In genomic region chr17:60390223-60390622, GRCh38 we compare ENCODE assay signal across 8 cellular contexts. TPM values are rescaled to one million over a fixed set of nuclear protein-coding genes. Genes with fewer than 3 reads are reported as not detected.
DNase-seq lines count a peak whose midpoint lies in the region; ATAC-seq, FAIRE-seq and TF ChIP-seq lines count a peak whose summit lies in the region.

No MANE protein-coding gene starts in this region.

- H3K9me3 Mint-ChIP-seq in CD8-positive, alpha-beta memory T cell, result no peaks in the 10 kb centered on the region

- POLR2A ChIA-PET in CD8-positive, alpha-beta memory T cell (lab: Charles Lee), result no interaction called here

- CTCF ChIA-PET in CD8-positive, alpha-beta memory T cell (lab: Charles Lee), result no interaction called here

- peaks cover 14% of the 10 kb centered on the region for H3K4me1 ChIP-seq in CD8-positive, alpha-beta memory T cell (ENCODE audit: insufficient read depth, low read length)
- H3K4me1 ChIP-seq in muscle layer of duodenum (ENCODE audit: control insufficient read depth in 1 of 2, insufficient read depth in 2 of 2, low read length in 2 of 2), result peaks cover 0 to 39% of the 10 kb centered on the region in 2 donors

- H3K27ac Mint-ChIP-seq in CD8-positive, alpha-beta memory T cell, result peak overlapping the region in 5 of 8 donors; percentile 17 to 98 (median 86)

- H3K36me3 ChIP-seq in CD8-positive, alpha-beta memory T cell (ENCODE audit: insufficient read depth, low read length), result no peaks in the 10 kb centered on the region
- no peaks in the 10 kb centered on the region; the same call in 1 of the 2 replicates for H3K36me3 ChIP-seq in MG63
- H3K36me3 ChIP-seq in bronchial epithelial cell (ENCODE audit: control insufficient read depth, insufficient read depth, low read length), result no peaks in the 10 kb centered on the region
- peaks cover 0 to 11% of the 10 kb centered on the region in 2 donors for H3K36me3 ChIP-seq in muscle layer of duodenum (ENCODE audit: control insufficient read depth in 1 of 2, insufficient read depth in 2 of 2, low read length in 2 of 2)

- H3K4me3 ChIP-seq in CD8-positive, alpha-beta memory T cell (ENCODE audit: low read length), result peak overlapping the region; percentile 15
- H3K4me3 ChIP-seq in MG63 (peak overlapping the region; percentile 64), bronchial epithelial cell (ENCODE audit: low read depth, low read length) (no peak overlapping the region), muscle layer of duodenum (ENCODE audit: low read depth in 1 of 2, low read length in 2 of 2) (peak overlapping the region; percentile 74 to 94)

- H3K4me3 Mint-ChIP-seq in CD8-positive, alpha-beta memory T cell, result peak overlapping the region; percentile 92 to 100 (median 96)

- no peak for FAIRE-seq in bronchial epithelial cell (lab: Jason Lieb, UNC)

- no peaks in the 10 kb centered on the region for H3K27me3 ChIP-seq in CD8-positive, alpha-beta memory T cell (ENCODE audit: insufficient read depth, low read length, poor library complexity, severe bottlenecking)
- H3K27me3 ChIP-seq in MG63, result no peaks in the 10 kb centered on the region
- no peaks in the 10 kb centered on the region for H3K27me3 ChIP-seq in bronchial epithelial cell (ENCODE audit: control insufficient read depth, insufficient read depth, low read length)
- H3K27me3 ChIP-seq in muscle layer of duodenum (ENCODE audit: low read depth, low read length), result no peaks in the 10 kb centered on the region

- peaks cover 37 to 54% (median 51%) of the 10 kb centered on the region in 3 donors for H3K4me1 Mint-ChIP-seq in CD8-positive, alpha-beta memory T cell

- peak overlapping the region; percentile 84 for H3K27ac ChIP-seq in CD8-positive, alpha-beta memory T cell (ENCODE audit: low read depth, low read length)
- peak overlapping the region; percentile 99 for H3K27ac ChIP-seq in muscle layer of duodenum (ENCODE audit: low read length)

- no peak for ATAC-seq in GM19463 (IDR thresholded peaks at IDR 0.05; ENCODE audit: unreplicated experiment)

- H3K27me3 Mint-ChIP-seq in CD8-positive, alpha-beta memory T cell, result no peaks in the 10 kb centered on the region

- DNase-seq in CD8-positive, alpha-beta memory T cell, result no peak
- peak; percentile 46 for DNase-seq in MG63
- peak; percentile 80 for DNase-seq in bronchial epithelial cell (ENCODE audit: low read depth)
- no peak for DNase-seq in NCI-H774 (lab: John Stamatoyannopoulos, UW)
- no peak for DNase-seq in GDM1 (lab: John Stamatoyannopoulos, UW)
- no peak for DNase-seq in NCI-H146 (lab: John Stamatoyannopoulos, UW)

- peaks cover 0 to 9% (median 1%) of the 10 kb centered on the region in 3 donors for H3K36me3 Mint-ChIP-seq in CD8-positive, alpha-beta memory T cell

- no peaks in the 10 kb centered on the region for H3K9me3 ChIP-seq in CD8-positive, alpha-beta memory T cell (ENCODE audit: low read length)
- H3K9me3 ChIP-seq in MG63, result no peaks in the 10 kb centered on the region
- H3K9me3 ChIP-seq in muscle layer of duodenum (ENCODE audit: control insufficient read depth in 1 of 2, low read length in 2 of 2), result no peaks in the 10 kb centered on the region

- no peak for TF ChIP-seq CTCF in bronchial epithelial cell (IDR thresholded peaks at IDR 0.05; ENCODE audit: insufficient read depth, low read length, severe bottlenecking)

RNA-seq across cellular contexts. Expression of gene USP32, which starts 1.7 kb away (rescaled TPM):
- 10 to 100 TPM; 23.1 to 24.8 TPM for total RNA-seq in CD8-positive, alpha-beta memory T cell
- 8.6 TPM for polyA plus RNA-seq in CD8-positive, alpha-beta memory T cell
- 24.7 and 37.4 TPM in 2 replicates for total RNA-seq in MG63 (2014; rRNA removed; shearing (Covaris generic); ENCODE audit: low replicate concordance)
- total RNA-seq in bronchial epithelial cell, result 35.8 and 43.5 TPM in 2 replicates

RNA-seq across cellular contexts. Expression of gene CHCT1, which starts 32.1 kb away (rescaled TPM):
- total RNA-seq in CD8-positive, alpha-beta memory T cell, result under 1 TPM in 1 of 2 experiments, not detected in 1; 0.24 TPM
- not detected for polyA plus RNA-seq in CD8-positive, alpha-beta memory T cell
- not detected in 2 replicates for total RNA-seq in MG63 (2014; rRNA removed; shearing (Covaris generic); ENCODE audit: low replicate concordance)
- not detected in 2 replicates for total RNA-seq in bronchial epithelial cell

Comparison
In these comparisons a context has a peak if more than half of its experiments do, and no peak if none do; other contexts are left out.
1. DNase-seq: peak in MG63 (single experiment) and bronchial epithelial cell (single experiment); none in CD8-positive, alpha-beta memory T cell (0 of 5), NCI-H774 (single experiment), GDM1 (single experiment) and NCI-H146 (single experiment).